27 cellular contexts compared by ENCODE assay signal in the genomic region with DNA sequence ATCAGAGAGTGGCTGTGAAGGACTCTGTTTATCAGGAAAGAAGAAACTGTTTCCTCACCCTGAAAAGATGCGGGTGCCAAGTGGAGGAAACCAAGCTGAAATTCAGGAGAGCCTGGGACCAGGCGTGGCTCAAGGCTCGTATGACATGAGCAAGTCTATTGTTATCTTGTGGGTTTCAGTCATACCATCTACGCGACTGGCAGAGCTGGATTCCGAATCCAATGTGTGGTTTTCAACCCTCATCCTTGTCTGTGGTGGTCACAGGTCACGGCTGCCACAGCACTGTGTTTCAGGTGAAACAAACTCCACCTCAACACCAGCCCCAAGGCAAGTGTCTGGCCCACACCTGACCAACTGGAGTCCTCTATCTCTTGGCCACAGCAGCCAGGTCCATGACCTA. TPM values are rescaled to one million over a fixed set of nuclear protein-coding genes. Genes with fewer than 3 reads are reported as not detected.
"Had no signal": no experiment of that assay in that cellular context is flagged by ENCODE, and none has a peak within 500 bp of the region (broad histone marks: within the 10 kb centered on the region; RNA-seq: fewer than 3 reads in every experiment).

No MANE protein-coding gene starts in this region.

- H3K27ac ChIP-seq: cardiac muscle cell, KMS-11 had no signal

- H3K9ac ChIP-seq: KMS-11 had no signal

- H3K4me2 ChIP-seq: KMS-11 had no signal

- ATAC-seq: activated naive CD8-positive, alpha-beta T cell treated with anti-CD3 and anti-CD28 coated beads, Interleukin-2, amount 50 U/mL, for 24 hours; activated T-cell treated with anti-CD3 and anti-CD28 coated beads, Interleukin-2, amount 50 U/mL, for 72 hours; HepG2; T-cell had no signal

- H3K27me3 ChIP-seq: cardiac muscle cell had no signal

- H3K36me3 ChIP-seq: cardiac muscle cell had no signal

- H3K27ac Mint-ChIP-seq: activated B cell treated with CpG ODN at 0.5 μM for 24 hours; activated CD4-positive, alpha-beta memory T cell treated with anti-CD3 and anti-CD28 coated beads for 36 hours; activated CD4-positive, alpha-beta T cell treated with anti-CD3 and anti-CD28 coated beads, Interleukin-2, amount 10 ng/mL, durations not matched to agents 7 days and 5 days; activated naive CD4-positive, alpha-beta T cell treated with anti-CD3 and anti-CD28 coated beads, Interleukin-2, amount 50 U/mL, for 24 hours; activated naive CD8-positive, alpha-beta T cell treated with anti-CD3 and anti-CD28 coated beads, Interleukin-2, amount 50 U/mL, for 24 hours; activated T-cell treated with anti-CD3 and anti-CD28 coated beads, Interleukin-2, amount 50 U/mL, for 72 hours; activated T-helper 2 cell treated with anti-CD3 and anti-CD28 coated beads, Interferon-gamma antibody, Interleukin-2, Interleukin-4, amounts not matched to agents 10 μg/mL and 5 μg/mL and 100 μg/mL, durations not matched to agents 14 hours and 24 hours and 36 hours; brain; T-cell had no signal

- H3K4me3 ChIP-seq: cardiac muscle cell had no signal

- DNase-seq: activated B cell treated with CpG ODN at 0.5 μM for 24 hours; activated CD4-positive, alpha-beta memory T cell treated with anti-CD3 and anti-CD28 coated beads for 36 hours; activated CD4-positive, alpha-beta T cell treated with anti-CD3 and anti-CD28 coated beads, Interleukin-2, amount 10 ng/mL, durations not matched to agents 7 days and 5 days; activated gamma-delta T cell treated with Interleukin-2 at 50 U/mL for 16 hours; activated naive CD8-positive, alpha-beta T cell treated with anti-CD3 and anti-CD28 coated beads, Interleukin-2, amount 50 U/mL, for 24 hours; activated T-cell treated with anti-CD3 and anti-CD28 coated beads for 4 hours; activated T-cell treated with anti-CD3 and anti-CD28 coated beads, Interleukin-2, amount 50 U/mL, for 72 hours; amniotic stem cell; NCI-H1105 treated with DMSO at 0.1 percent for 48 hours; NCI-H1436 treated with DMSO at 0.1 percent for 48 hours; NCI-H187; NCI-H2081; NCI-H510A treated with DMSO at 0.1 percent for 48 hours; NCI-H69; SIG-M5; T-cell; T-helper 2 cell; T1000 had no signal

- H3K9me3 Mint-ChIP-seq: activated B cell treated with CpG ODN at 0.5 μM for 24 hours; activated CD4-positive, alpha-beta memory T cell treated with anti-CD3 and anti-CD28 coated beads for 36 hours; activated CD4-positive, alpha-beta T cell treated with anti-CD3 and anti-CD28 coated beads, Interleukin-2, amount 10 ng/mL, durations not matched to agents 7 days and 5 days; activated naive CD4-positive, alpha-beta T cell treated with anti-CD3 and anti-CD28 coated beads, Interleukin-2, amount 50 U/mL, for 24 hours; activated naive CD8-positive, alpha-beta T cell treated with anti-CD3 and anti-CD28 coated beads, Interleukin-2, amount 50 U/mL, for 24 hours; activated T-cell treated with anti-CD3 and anti-CD28 coated beads, Interleukin-2, amount 50 U/mL, for 72 hours; activated T-helper 2 cell treated with anti-CD3 and anti-CD28 coated beads, Interferon-gamma antibody, Interleukin-2, Interleukin-4, amounts not matched to agents 10 μg/mL and 5 μg/mL and 100 μg/mL, durations not matched to agents 14 hours and 24 hours and 36 hours; T-cell had no signal

- H3K36me3 Mint-ChIP-seq: activated CD4-positive, alpha-beta memory T cell treated with anti-CD3 and anti-CD28 coated beads for 36 hours; activated naive CD4-positive, alpha-beta T cell treated with anti-CD3 and anti-CD28 coated beads, Interleukin-2, amount 50 U/mL, for 24 hours; brain; T-cell had no signal

- FAIRE-seq: astrocyte, HepG2, TTC549 had no signal

RNA-seq across cellular contexts. Expression of a gene that starts 9.1 kb away (rescaled TPM):
- total RNA-seq: activated B cell treated with CpG ODN at 0.5 μM for 24 hours; activated CD4-positive, alpha-beta memory T cell treated with anti-CD3 and anti-CD28 coated beads for 36 hours; activated CD4-positive, alpha-beta T cell treated with anti-CD3 and anti-CD28 coated beads, Interleukin-2, amount 10 ng/mL, durations not matched to agents 7 days and 5 days; activated CD8-positive, alpha-beta memory T cell treated with anti-CD3 and anti-CD28 coated beads for 36 hours; activated T-cell treated with anti-CD3 and anti-CD28 coated beads, Interleukin-2, amount 50 U/mL, for 72 hours; activated T-helper 2 cell treated with anti-CD3 and anti-CD28 coated beads, Interferon-gamma antibody, Interleukin-2, Interleukin-4, amounts not matched to agents 10 μg/mL and 5 μg/mL and 100 μg/mL, durations not matched to agents 14 hours and 24 hours and 36 hours; astrocyte; cardiac muscle cell; HepG2; T-cell had no signal
- polyA plus RNA-seq: cardiac muscle cell, HepG2 had no signal
